9 cellular contexts compared by ENCODE assay signal in the genomic region with DNA sequence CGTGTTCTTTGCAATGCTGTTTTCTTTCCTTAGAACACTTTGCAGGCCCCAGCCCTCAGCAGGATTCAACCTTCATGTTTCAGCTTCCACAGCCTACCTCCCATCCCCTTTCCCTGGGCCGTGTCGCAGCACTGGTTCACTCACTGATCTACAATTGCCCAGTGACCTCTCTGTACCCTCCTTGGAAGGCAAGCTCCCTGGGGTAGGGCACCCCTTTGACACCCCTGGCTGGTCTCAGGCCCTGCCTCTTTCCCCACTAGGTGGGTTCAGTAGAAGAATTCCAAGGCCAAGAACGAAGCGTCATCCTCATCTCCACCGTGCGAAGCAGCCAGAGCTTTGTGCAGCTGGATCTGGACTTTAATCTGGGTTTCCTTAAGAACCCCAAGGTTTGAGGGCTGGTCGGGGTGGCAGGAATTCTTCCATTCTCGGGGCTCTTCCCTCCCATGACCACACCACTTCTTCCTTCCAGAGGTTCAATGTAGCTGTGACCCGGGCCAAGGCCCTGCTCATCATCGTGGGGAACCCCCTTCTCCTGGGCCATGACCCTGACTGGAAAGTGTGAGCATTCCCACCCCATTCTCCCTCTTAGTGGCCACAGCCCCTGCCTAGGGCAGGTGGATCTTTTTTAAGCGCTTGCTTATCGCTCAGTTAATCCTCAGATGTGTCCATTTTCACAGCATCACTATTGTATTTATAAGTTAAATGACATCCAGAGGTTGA. TPM values are rescaled to one million over a fixed set of nuclear protein-coding genes. Genes with fewer than 3 reads are reported as not detected.
DNase-seq lines count a peak whose midpoint lies in the region; ATAC-seq, FAIRE-seq and TF ChIP-seq lines count a peak whose summit lies in the region.
"Had no signal": no experiment of that assay in that cellular context is flagged by ENCODE, and none has a peak within 500 bp of the region (broad histone marks: within the 10 kb centered on the region; RNA-seq: fewer than 3 reads in every experiment).

No MANE protein-coding gene starts in this region.

- dilution Hi-C loops in endothelial cell of umbilical vein (cut with MboI; ENCODE audit: extremely low pct_ligation_motif_present, low sequenced_read_pairs), result no loop called here

- WGBS in psoas muscle, 3 donors, result 72 to 76% (median 73%) methylated on average over 13 of the region's 13 CpGs

- peaks cover 33% of the 10 kb centered on the region for H3K79me2 ChIP-seq in PC-3 (ENCODE audit: low read length)
- peaks cover 24% of the 10 kb centered on the region for H3K79me2 ChIP-seq in endothelial cell of umbilical vein (ENCODE audit: control insufficient read depth, insufficient read depth, low read length)

- H3F3A ChIP-seq in PC-3 (ENCODE audit: low read length, unreplicated experiment), result no peaks in the 10 kb centered on the region

- H3K4me2 ChIP-seq in BLaER1, result peak overlapping the region; percentile 97
- H3K4me2 ChIP-seq in PC-3 (ENCODE audit: low read length), result no peak overlapping the region; the same call in 1 of the 2 replicates
- H3K4me2 ChIP-seq in endothelial cell of umbilical vein (ENCODE audit: insufficient read depth, low read length), result no peak overlapping the region

- intact Hi-C loops in PC-3 (cut with micrococcal nuclease) (no loop called here), endothelial cell of umbilical vein (cut with micrococcal nuclease) (loop anchor here (1.0 kb wide), 2 partner anchors 25 to 80 kb away; a partner anchor contains a TSS), psoas muscle (cut with DNase I) (loop anchor here in 1 of 2 donors (2.0 kb wide), 1 partner anchor 25 kb away; a partner anchor contains a TSS)

- no peak overlapping the region for H3K4me3 ChIP-seq in BLaER1
- no peak overlapping the region for H3K4me3 ChIP-seq in PC-3 (ENCODE audit: low read length)
- no peak overlapping the region for H3K4me3 ChIP-seq in endothelial cell of umbilical vein (replicated peaks in 1 of 3; ENCODE audit: insufficient read depth in 1 of 3, low read depth in 1 of 3, low read length in 3 of 3)
- peak overlapping the region; percentile 34 for H3K4me3 ChIP-seq in psoas muscle

- DNase-seq in PC-3, result no peak
- peak; percentile 16 for DNase-seq in endothelial cell of umbilical vein (ENCODE audit: low read depth, low spot score)
- no peak for DNase-seq in psoas muscle
- DNase-seq in NCI-H128 (lab: John Stamatoyannopoulos, UW; ENCODE audit: unreplicated experiment), result no peak
- DNase-seq in dedifferentiated amniotic fluid mesenchymal stem cell (ENCODE audit: extremely low spot score), result no peak
- DNase-seq: NCI-H345 had no signal

- H2AFZ ChIP-seq in PC-3 (ENCODE audit: low read length), result no peak overlapping the region
- H2AFZ ChIP-seq in endothelial cell of umbilical vein (ENCODE audit: low read depth, low read length), result no peak overlapping the region

- H3K27ac ChIP-seq in BLaER1 (peak overlapping the region; percentile 92), PC-3 (ENCODE audit: low read length) (peak overlapping the region; percentile 81), endothelial cell of umbilical vein (ENCODE audit: insufficient read depth, low read depth, low read length) (peak overlapping the region; percentile 88), psoas muscle (peak overlapping the region; percentile 82)

- H4K20me1 ChIP-seq in BLaER1 (no peaks in the 10 kb centered on the region), PC-3 (ENCODE audit: low read length) (no peaks in the 10 kb centered on the region), endothelial cell of umbilical vein (replicated peaks; ENCODE audit: control insufficient read depth, extremely low read depth, insufficient read depth, low read length) (no peaks in the 10 kb centered on the region)

- CTCF ChIA-PET in PC-3 (lab: Charles Lee), result no interaction called here
- CTCF ChIA-PET in endothelial cell of umbilical vein (lab: Charles Lee), result interaction anchor here (0.9 to 6.7 kb wide), 3 partner anchors 11 to 309 kb away, joined by 3 to 57 read pairs (median 6); a partner anchor contains a TSS

- H3K9ac ChIP-seq in BLaER1, result peak overlapping the region; percentile 79
- H3K9ac ChIP-seq in PC-3 (ENCODE audit: low read length), result 0 out of 2 replicates have a peak overlapping the region, but pooled peaks have one; percentile 21
- no peak overlapping the region for H3K9ac ChIP-seq in endothelial cell of umbilical vein (replicated peaks; ENCODE audit: extremely low read depth, insufficient read depth, low read length)

- no peak for TF ChIP-seq CTCF in PC-3 (conservative IDR thresholded peaks at IDR 0.05; ENCODE audit: low read depth, low read length)
- TF ChIP-seq CTCF in endothelial cell of umbilical vein (IDR thresholded peaks at IDR 0.05; ENCODE audit: extremely low read depth in 1 of 2, insufficient read depth in 1 of 2, low read depth in 1 of 2, low read length in 2 of 2), result no peak
- no peak for TF ChIP-seq CTCF in psoas muscle (IDR thresholded peaks at IDR 0.05)

- no peaks in the 10 kb centered on the region for H3K9me1 ChIP-seq in endothelial cell of umbilical vein (replicated peaks; ENCODE audit: control insufficient read depth, extremely low read depth, insufficient read depth, low read length)

- H3K9me3 ChIP-seq in BLaER1 (no peaks in the 10 kb centered on the region), PC-3 (ENCODE audit: low read length) (no peaks in the 10 kb centered on the region), endothelial cell of umbilical vein (replicated peaks; ENCODE audit: control insufficient read depth, insufficient read depth, low read length) (no peaks in the 10 kb centered on the region), psoas muscle (no peaks in the 10 kb centered on the region)

- no TSS peak for BruUV-seq in PC-3 (replicated peaks; lab: Mats Ljungman, UMichigan)
- BruUV-seq in endothelial cell of umbilical vein (replicated peaks; lab: Mats Ljungman, UMichigan), result no TSS peak

- POLR2A ChIA-PET in PC-3 (lab: Charles Lee; ENCODE audit: unreplicated experiment) (interaction anchor here (0.5 kb wide), 1 partner anchor 14 kb away, joined by 3 read pairs; no protein-coding TSS in a partner anchor), endothelial cell of umbilical vein (lab: Charles Lee) (interaction anchor here (1.2 to 1.4 kb wide), 2 partner anchors 25 to 305 kb away, joined by 4 to 5 read pairs; a partner anchor contains a TSS)

- ATAC-seq in PC-3 (no peak), psoas muscle (peak in 1 of 4 donors; percentile 45), HG03139 (IDR thresholded peaks at IDR 0.05; ENCODE audit: unreplicated experiment) (no peak), GM19324 (IDR thresholded peaks at IDR 0.05; ENCODE audit: low FRiP score, unreplicated experiment) (no peak)

- no peak for TF ChIP-seq POLR2A in endothelial cell of umbilical vein (IDR thresholded peaks at IDR 0.05; ENCODE audit: low read depth, low read length)

- no peaks in the 10 kb centered on the region for H3K9me2 ChIP-seq in PC-3 (replicated peaks; ENCODE audit: low read length)

- peak; percentile 18 for FAIRE-seq in endothelial cell of umbilical vein (lab: Jason Lieb, UNC)

- H3K4me1 ChIP-seq in BLaER1 (peaks cover 69% of the 10 kb centered on the region), PC-3 (ENCODE audit: insufficient read depth, low read length) (peaks cover 56% of the 10 kb centered on the region), endothelial cell of umbilical vein (ENCODE audit: control insufficient read depth, extremely low read depth, insufficient read depth, low read length) (peaks cover 59% of the 10 kb centered on the region), psoas muscle (peaks cover 42% of the 10 kb centered on the region)

- H3K27me3 ChIP-seq in BLaER1 (no peaks in the 10 kb centered on the region), PC-3 (ENCODE audit: low read length) (no peaks in the 10 kb centered on the region), endothelial cell of umbilical vein (ENCODE audit: control insufficient read depth in 2 of 2, insufficient read depth in 2 of 2, low read length in 2 of 2) (no peaks in the 10 kb centered on the region), psoas muscle (ENCODE audit: insufficient read depth in 3 of 3, low read length in 2 of 3) (no peaks in the 10 kb centered on the region)

- H3K36me3 ChIP-seq in BLaER1, result peaks cover 61% of the 10 kb centered on the region
- H3K36me3 ChIP-seq in PC-3 (ENCODE audit: low read depth, low read length), result peaks cover 16% of the 10 kb centered on the region; the same call in 1 of the 2 replicates
- peaks cover 17 to 41% of the 10 kb centered on the region in 2 experiments for H3K36me3 ChIP-seq in endothelial cell of umbilical vein (ENCODE audit: control insufficient read depth in 2 of 2, extremely low read depth in 1 of 2, insufficient read depth in 2 of 2, low read length in 2 of 2)
- peaks cover 0 to 40% of the 10 kb centered on the region in 2 donors for H3K36me3 ChIP-seq in psoas muscle (ENCODE audit: insufficient read depth in 1 of 2, low read depth in 1 of 2)

RNA-seq across cellular contexts. Expression of a gene that starts 7.3 kb away (rescaled TPM):
- total RNA-seq in PC-3 (2014; rRNA removed) (399 and 405 TPM in 2 replicates), endothelial cell of umbilical vein (652 and 699 TPM in 2 replicates), psoas muscle (10 to 100 TPM; 43.5 to 88.3 (median 75.5) TPM)
- polyA plus RNA-seq in endothelial cell of umbilical vein (1,244 and 1,340 TPM in 2 replicates), psoas muscle (10 to 100 TPM; 39.1 to 89.7 (median 76.9) TPM)
- 1,507 and 1,589 TPM in 2 replicates for polyA plus RNA-seq in endothelial cell of umbilical vein (2011; cell fraction: cytosol; rRNA removed)
- polyA plus RNA-seq in endothelial cell of umbilical vein (2011; cell fraction: nucleus; rRNA removed), result 615 and 657 TPM in 2 replicates
- polyA plus RNA-seq in endothelial cell of umbilical vein (2012), result 941 and 1,005 TPM in 2 replicates
- 905 and 1,030 TPM in 2 replicates for polyA minus RNA-seq in endothelial cell of umbilical vein
- 73.2 TPM for polyA minus RNA-seq in endothelial cell of umbilical vein (2011; cell fraction: cytosol; rRNA and poly(A)+ RNA removed)
- polyA minus RNA-seq in endothelial cell of umbilical vein (2011; cell fraction: nucleus; rRNA and poly(A)+ RNA removed), result 134 and 141 TPM in 2 replicates

RNA-seq across cellular contexts. Expression of a gene that starts 15.5 kb away (rescaled TPM):
- total RNA-seq in PC-3 (2014; rRNA removed) (0.80 and 1.4 TPM in 2 replicates), endothelial cell of umbilical vein (1.7 and 2.4 TPM in 2 replicates), psoas muscle (1 to 10 TPM; 4.1 to 7.2 (median 6.1) TPM)
- polyA plus RNA-seq in endothelial cell of umbilical vein (3.1 and 3.2 TPM in 2 replicates), psoas muscle (1 to 10 TPM; 4.1 to 8.8 (median 6.0) TPM)
- 1.7 and 2.7 TPM in 2 replicates for polyA plus RNA-seq in endothelial cell of umbilical vein (2011; cell fraction: cytosol; rRNA removed)
- polyA plus RNA-seq in endothelial cell of umbilical vein (2011; cell fraction: nucleus; rRNA removed), result 6.6 and 7.0 TPM in 2 replicates
- 1.4 and 1.7 TPM in 2 replicates for polyA plus RNA-seq in endothelial cell of umbilical vein (2012)
- 1.0 and 1.7 TPM in 2 replicates for polyA minus RNA-seq in endothelial cell of umbilical vein
- not detected for polyA minus RNA-seq in endothelial cell of umbilical vein (2011; cell fraction: cytosol; rRNA and poly(A)+ RNA removed)
- 0.58 and 0.96 TPM in 2 replicates for polyA minus RNA-seq in endothelial cell of umbilical vein (2011; cell fraction: nucleus; rRNA and poly(A)+ RNA removed)

RNA-seq across cellular contexts. Expression of a gene that starts 25.1 kb away (rescaled TPM):
- 68.5 and 71.6 TPM in 2 replicates for total RNA-seq in PC-3 (2014; rRNA removed)
- total RNA-seq in endothelial cell of umbilical vein, result 103 and 113 TPM in 2 replicates
- 97.1 and 98.0 TPM in 2 replicates for polyA plus RNA-seq in endothelial cell of umbilical vein
- polyA plus RNA-seq in endothelial cell of umbilical vein (2011; cell fraction: cytosol; rRNA removed), result 57.2 and 77.0 TPM in 2 replicates
- 307 and 333 TPM in 2 replicates for polyA plus RNA-seq in endothelial cell of umbilical vein (2011; cell fraction: nucleus; rRNA removed)
- polyA plus RNA-seq in endothelial cell of umbilical vein (2012), result 53.5 and 58.7 TPM in 2 replicates
- polyA minus RNA-seq in endothelial cell of umbilical vein, result 70.9 and 100 TPM in 2 replicates
- 36.7 TPM for polyA minus RNA-seq in endothelial cell of umbilical vein (2011; cell fraction: cytosol; rRNA and poly(A)+ RNA removed)
- 88.9 and 98.3 TPM in 2 replicates for polyA minus RNA-seq in endothelial cell of umbilical vein (2011; cell fraction: nucleus; rRNA and poly(A)+ RNA removed)
- 10 to 100 TPM in 2 of 4 donors, 1 to 10 TPM in 2; 5.3 to 10.6 (median 8.3) TPM for total RNA-seq in psoas muscle
- polyA plus RNA-seq in psoas muscle, result 1 to 10 TPM; 4.8 to 6.4 (median 6.4) TPM
